8 cellular contexts compared by ENCODE assay signal in genomic region chrX:154096140-154097002, GRCh38. TPM values are rescaled to one million over a fixed set of nuclear protein-coding genes. Genes with fewer than 3 reads are reported as not detected.
DNase-seq lines count a peak whose midpoint lies in the region; ATAC-seq and TF ChIP-seq lines count a peak whose summit lies in the region.

No MANE protein-coding gene starts in this region.

- no peak overlapping the region for H2AFZ ChIP-seq in hepatocyte

- ATAC-seq in HG02885 (IDR thresholded peaks at IDR 0.05; ENCODE audit: poor library complexity, unreplicated experiment) (no peak), GM21619 (IDR thresholded peaks at IDR 0.05; ENCODE audit: unreplicated experiment) (no peak)

- no peak for TF ChIP-seq CTCF in hepatocyte (IDR thresholded peaks at IDR 0.05; ENCODE audit: poor library complexity)

- 56% methylated on average over 31 of the region's 31 CpGs for WGBS in hepatocyte (ENCODE audit: low lambda C conversion rate, missing lambda C conversion rate)

- H3K27me3 ChIP-seq in MG63 (no peaks in the 10 kb centered on the region), hepatocyte (no peaks in the 10 kb centered on the region)

- intact Hi-C loops in posterior vena cava (cut with DNase I) = no loop called here

- H3K4me1 ChIP-seq in hepatocyte (ENCODE audit: insufficient read depth) = peaks cover 22% of the 10 kb centered on the region

- H3K36me3 ChIP-seq in MG63 (no peaks in the 10 kb centered on the region), hepatocyte (replicated peaks; ENCODE audit: insufficient read depth, low read depth) (no peaks in the 10 kb centered on the region)

- H4K20me1 ChIP-seq in hepatocyte (ENCODE audit: insufficient read depth, poor library complexity, severe bottlenecking) = peaks cover 47% of the 10 kb centered on the region

- H3K9me3 ChIP-seq in MG63 (no peaks in the 10 kb centered on the region), hepatocyte (ENCODE audit: low read depth) (no peaks in the 10 kb centered on the region)

- peak overlapping the region; percentile 98 for H3K27ac ChIP-seq in hepatocyte

- H3K4me3 ChIP-seq in MG63 (peak overlapping the region; percentile 61), hepatocyte (peak overlapping the region; percentile 61), skeletal muscle cell (ENCODE audit: low read depth, low read length) (peak overlapping the region; percentile 61)

- DNase-seq in EH (ENCODE audit: low read depth) = peak; percentile 63
- DNase-seq in MG63 = peak; percentile 5
- DNase-seq in amniotic epithelial cell (ENCODE audit: low read depth) = peak; percentile 29
- peak; percentile 21 for DNase-seq in hepatocyte (ENCODE audit: low spot score)
- no peak for DNase-seq in skeletal muscle cell (ENCODE audit: low read depth)
- DNase-seq in posterior vena cava (ENCODE audit: low spot score) = no peak

- H3K4me2 ChIP-seq in hepatocyte = peak overlapping the region; percentile 77

- no peaks in the 10 kb centered on the region for H3K9me2 ChIP-seq in hepatocyte (replicated peaks; ENCODE audit: insufficient read depth)

- H3K79me2 ChIP-seq in hepatocyte = peaks cover 54% of the 10 kb centered on the region

RNA-seq across cellular contexts. Expression of gene MECP2, which starts 1.1 kb away (rescaled TPM):
- 37.3 and 47.0 TPM in 2 replicates for total RNA-seq in MG63 (2014; rRNA removed; shearing (Covaris generic); ENCODE audit: low replicate concordance)
- total RNA-seq in hepatocyte = 18.1 and 18.3 TPM in 2 replicates
- polyA plus RNA-seq in hepatocyte = 19.4 and 21.1 TPM in 2 replicates
- total RNA-seq in posterior vena cava = 10 to 100 TPM; 53.6 to 55.0 TPM

RNA-seq across cellular contexts. Expression of gene OPN1LW, which starts 47.7 kb away (rescaled TPM):
- not detected in 2 replicates for total RNA-seq in MG63 (2014; rRNA removed; shearing (Covaris generic); ENCODE audit: low replicate concordance)
- total RNA-seq in hepatocyte (not detected in 2 replicates), posterior vena cava (not detected)
- polyA plus RNA-seq in hepatocyte = not detected in 2 replicates

Comparison
In these comparisons a context has a peak if more than half of its experiments do, and no peak if none do; other contexts are left out.
1. DNase-seq: peak in EH (single experiment), MG63 (single experiment), amniotic epithelial cell (single experiment) and hepatocyte (single experiment); none in skeletal muscle cell (single experiment) and posterior vena cava (single experiment).
2. Peak in every context shown above with its lines, with median percentiles within 50 percentile points of each other: H3K4me3 ChIP-seq.